ENCODE assay signal across 21 cellular contexts in the genomic region with DNA sequence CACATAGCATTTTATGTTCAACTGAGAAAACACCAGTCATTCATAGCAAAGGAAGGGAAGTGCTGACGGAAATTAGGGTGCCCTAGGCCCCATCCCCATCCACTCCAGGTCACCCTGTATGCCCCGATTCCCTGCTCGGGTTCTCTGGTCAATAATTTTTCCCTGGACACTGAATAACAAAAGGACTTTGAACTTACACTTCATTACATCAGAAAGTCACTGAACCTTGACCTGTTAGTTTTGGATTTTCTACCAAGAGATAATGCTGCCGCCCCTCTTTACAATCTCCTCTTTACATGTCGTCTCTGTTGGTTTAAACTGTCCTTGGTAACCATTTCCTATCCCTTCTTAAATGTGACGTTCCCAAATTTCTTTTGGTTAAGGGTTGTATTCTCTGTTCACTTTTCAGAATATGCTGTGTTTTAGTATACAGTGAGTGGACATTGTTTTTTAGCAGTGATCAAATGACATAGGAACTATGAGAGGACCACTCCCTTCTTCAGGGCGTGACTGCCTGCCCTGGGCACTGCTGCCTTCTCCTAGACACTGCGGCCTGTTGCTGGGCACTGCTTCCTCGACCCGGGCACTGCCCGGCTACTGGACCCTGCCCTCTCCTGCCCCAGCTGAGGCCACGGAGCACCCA. TPM values are rescaled to one million over a fixed set of nuclear protein-coding genes. Genes with fewer than 3 reads are reported as not detected.
DNase-seq lines count a peak whose midpoint lies in the region; ATAC-seq lines count a peak whose summit lies in the region.
"Had no signal": no experiment of that assay in that cellular context is flagged by ENCODE, and none has a peak within 500 bp of the region (broad histone marks: within the 10 kb centered on the region; RNA-seq: fewer than 3 reads in every experiment).

No MANE protein-coding gene starts in this region.

- no CpG with 5 or more reads among the region's 12 CpGs for WGBS in trophoblast cell (ENCODE audit: extremely low coverage, insufficient coverage, insufficient read length)

- no peak overlapping the region for H3K4ac ChIP-seq in trophoblast cell (ENCODE audit: low read depth, low read length)

- no peak overlapping the region for H2AFZ ChIP-seq in trophoblast cell (ENCODE audit: insufficient read depth, low read length, poor library complexity)

- no peak overlapping the region for H4K8ac ChIP-seq in trophoblast cell (ENCODE audit: low read depth, low read length)

- peak; percentile 20 for ATAC-seq in esophagus mucosa
- no peak for ATAC-seq in HG02623 (IDR thresholded peaks at IDR 0.05; ENCODE audit: unreplicated experiment)
- ATAC-seq: gastrocnemius medialis had no signal

- H2BK5ac ChIP-seq in trophoblast cell (ENCODE audit: low read depth, low read length, poor library complexity), result no peak overlapping the region

- peak overlapping the region; percentile 42 for H2AK5ac ChIP-seq in trophoblast cell (ENCODE audit: low read length)

- no peak overlapping the region for H3K4me2 ChIP-seq in trophoblast cell (ENCODE audit: low read length)

- peaks cover 2% of the 10 kb centered on the region for H3K79me1 ChIP-seq in trophoblast cell (ENCODE audit: low read length)

- no peaks in the 10 kb centered on the region for H3K27me3 ChIP-seq in trophoblast cell (ENCODE audit: insufficient read depth, low read length)
- H3K27me3 ChIP-seq: gastrocnemius medialis, tibial nerve had no signal

- no peaks in the 10 kb centered on the region for H3K9me3 ChIP-seq in trophoblast cell (ENCODE audit: insufficient read depth, low read depth, low read length)
- H3K9me3 ChIP-seq: esophagus muscularis mucosa, gastrocnemius medialis, HAP-1, tibial nerve had no signal

- no peak overlapping the region for H3K23ac ChIP-seq in trophoblast cell (ENCODE audit: low read length)

- no peak overlapping the region for H3K27ac ChIP-seq in trophoblast cell (ENCODE audit: low read depth, low read length)
- H3K27ac ChIP-seq: esophagus muscularis mucosa, gastrocnemius medialis, skin epidermis, tibial nerve had no signal

- H4K12ac ChIP-seq in trophoblast cell (ENCODE audit: low read depth, low read length), result no peak overlapping the region

- H4K91ac ChIP-seq in trophoblast cell (ENCODE audit: low read depth, low read length), result no peak overlapping the region

- H3K9ac ChIP-seq in trophoblast cell (ENCODE audit: low read length), result no peak overlapping the region

- H2BK120ac ChIP-seq in trophoblast cell (ENCODE audit: insufficient read depth, low read length, poor library complexity), result no peak overlapping the region

- no peak overlapping the region for H3K14ac ChIP-seq in trophoblast cell (ENCODE audit: low read length)

- H3K79me2 ChIP-seq in trophoblast cell (ENCODE audit: control insufficient read depth, insufficient read depth, low read length, poor library complexity), result no peaks in the 10 kb centered on the region

- no peak overlapping the region for H3K18ac ChIP-seq in trophoblast cell (ENCODE audit: low read length)

- H2BK12ac ChIP-seq in trophoblast cell (ENCODE audit: low read length), result peak overlapping the region; percentile 11

- DNase-seq in OCI-M1 (lab: John Stamatoyannopoulos, UW), result peak; percentile 5
- no peak for DNase-seq in trophoblast cell
- DNase-seq in DMS79 treated with DMSO at 0.1 percent for 48 hours (lab: John Stamatoyannopoulos, UW), result no peak
- DNase-seq: activated CD4-positive, alpha-beta T cell treated with anti-CD3 and anti-CD28 coated beads, Interleukin-2, amount 10 ng/mL, durations not matched to agents 7 days and 5 days; activated naive CD8-positive, alpha-beta T cell treated with anti-CD3 and anti-CD28 coated beads for 36 hours; effector memory CD4-positive, alpha-beta T cell; gastrocnemius medialis; Karpas-422; midbrain; NCI-H1930; NCI-H774 had no signal

- H3K36me3 ChIP-seq in trophoblast cell (ENCODE audit: control insufficient read depth in 1 of 2, insufficient read depth in 2 of 2, low read length in 2 of 2), result no peaks in the 10 kb centered on the region
- H3K36me3 ChIP-seq: esophagus muscularis mucosa, gastrocnemius medialis, HAP-1, tibial nerve had no signal

- H3K4me1 ChIP-seq in trophoblast cell (ENCODE audit: control insufficient read depth in 1 of 2, insufficient read depth in 2 of 2, low read length in 2 of 2), result peaks cover 14% of the 10 kb centered on the region in 2 experiments
- H3K4me1 ChIP-seq: gastrocnemius medialis, HAP-1, tibial nerve had no signal

- H3K4me3 ChIP-seq in trophoblast cell (ENCODE audit: low read depth, low read length), result no peak overlapping the region
- H3K4me3 ChIP-seq: esophagus muscularis mucosa, gastrocnemius medialis, HAP-1, skin epidermis, tibial nerve had no signal

RNA-seq across cellular contexts. Expression of a gene that starts 13.6 kb away (rescaled TPM):
- not detected for total RNA-seq in esophagus mucosa
- not detected in 2 replicates for polyA plus RNA-seq in trophoblast cell (2013)
- total RNA-seq: activated CD4-positive, alpha-beta T cell treated with anti-CD3 and anti-CD28 coated beads, Interleukin-2, amount 10 ng/mL, durations not matched to agents 7 days and 5 days; activated naive CD8-positive, alpha-beta T cell treated with anti-CD3 and anti-CD28 coated beads for 36 hours; activated T-helper 2 cell treated with anti-CD3 and anti-CD28 coated beads, Interferon-gamma antibody, Interleukin-2, Interleukin-4, amounts not matched to agents 10 μg/mL and 5 μg/mL and 100 μg/mL, durations not matched to agents 14 hours and 24 hours and 36 hours; esophagus muscularis mucosa; posterior vena cava; T-helper 1 cell treated with Interleukin-12 subunit alpha and Interleukin-12 subunit beta and Interleukin-4 antibody, amounts not matched to agents 30 ng/mL and 1 ng/mL, for 36 hours; tibial nerve had no signal

RNA-seq across cellular contexts. Expression of a gene that starts 28.7 kb away (rescaled TPM):
- total RNA-seq in esophagus mucosa, result 24.0 TPM
- 116 and 119 TPM in 2 replicates for polyA plus RNA-seq in trophoblast cell (2013)

RNA-seq across cellular contexts. Expression of a gene that starts 32.1 kb away (rescaled TPM):
- 6.6 TPM for total RNA-seq in esophagus mucosa
- 7.3 and 7.6 TPM in 2 replicates for polyA plus RNA-seq in trophoblast cell (2013)

RNA-seq across cellular contexts. Expression of a gene that starts 40.9 kb away (rescaled TPM):
- not detected for total RNA-seq in esophagus mucosa
- not detected in 2 replicates for polyA plus RNA-seq in trophoblast cell (2013)
- total RNA-seq: activated CD4-positive, alpha-beta T cell treated with anti-CD3 and anti-CD28 coated beads, Interleukin-2, amount 10 ng/mL, durations not matched to agents 7 days and 5 days; activated naive CD8-positive, alpha-beta T cell treated with anti-CD3 and anti-CD28 coated beads for 36 hours; activated T-helper 2 cell treated with anti-CD3 and anti-CD28 coated beads, Interferon-gamma antibody, Interleukin-2, Interleukin-4, amounts not matched to agents 10 μg/mL and 5 μg/mL and 100 μg/mL, durations not matched to agents 14 hours and 24 hours and 36 hours; esophagus muscularis mucosa; gastrocnemius medialis; T-helper 1 cell treated with Interleukin-12 subunit alpha and Interleukin-12 subunit beta and Interleukin-4 antibody, amounts not matched to agents 30 ng/mL and 1 ng/mL, for 36 hours; tibial nerve had no signal
- polyA plus RNA-seq: neural cell had no signal

RNA-seq across cellular contexts. Expression of a gene that starts 55.1 kb away (rescaled TPM):
- 1.2 TPM for total RNA-seq in esophagus mucosa
- polyA plus RNA-seq in trophoblast cell (2013), result 0.55 and 0.56 TPM in 2 replicates
